31 cellular contexts compared by ENCODE assay signal in the genomic region with DNA sequence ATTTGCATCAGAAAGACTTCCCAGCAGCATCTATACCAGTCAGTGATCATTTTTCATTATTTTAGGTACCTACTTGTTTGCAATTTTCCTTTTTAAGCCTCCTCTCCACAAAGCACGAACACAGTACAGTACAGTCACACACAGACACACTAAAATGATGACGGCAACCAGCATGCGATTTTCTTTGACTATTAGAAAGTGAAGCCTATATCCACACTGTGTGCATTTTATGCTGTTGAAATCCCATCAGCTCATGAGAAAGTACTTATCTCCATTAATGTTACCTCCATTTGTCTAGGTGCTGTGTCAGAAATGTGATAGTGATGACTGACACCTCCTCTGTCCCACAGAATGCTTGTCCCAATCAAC.
"Had no signal": no experiment of that assay in that cellular context is flagged by ENCODE, and none has a peak within 500 bp of the region (broad histone marks: within the 10 kb centered on the region; RNA-seq: fewer than 3 reads in every experiment).

No MANE protein-coding gene starts in this region.

- H3K4me1 ChIP-seq: ascending aorta, breast epithelium, esophagus muscularis mucosa, foreskin keratinocyte, gastrocnemius medialis had no signal

- H3K27me3 ChIP-seq: ascending aorta, breast epithelium, cardiac muscle cell, esophagus muscularis mucosa, foreskin keratinocyte, gastrocnemius medialis, heart left ventricle had no signal

- DNase-seq: activated CD4-positive, alpha-beta memory T cell treated with anti-CD3 and anti-CD28 coated beads for 36 hours; activated CD4-positive, alpha-beta T cell treated with anti-CD3 and anti-CD28 coated beads for 36 hours; activated CD4-positive, alpha-beta T cell treated with anti-CD3 and anti-CD28 coated beads, Interleukin-2, amount 10 ng/mL, durations not matched to agents 24 days and 14 days; activated CD4-positive, CD25-positive, alpha-beta regulatory T cell; activated CD4-positive, CD25-positive, alpha-beta regulatory T cell treated with anti-CD3 and anti-CD28 coated beads, Interleukin-2, amount 50 U/mL, for 72 hours; activated CD8-positive, alpha-beta memory T cell treated with anti-CD3 and anti-CD28 coated beads, Interleukin-2, amount 10 ng/mL, durations not matched to agents 7 days and 5 days; activated CD8-positive, alpha-beta memory T cell treated with anti-CD3 and anti-CD28 coated beads, Interleukin-2, amount 50 U/mL, for 48 hours; activated CD8-positive, alpha-beta T cell treated with anti-CD3 and anti-CD28 coated beads, Interleukin-2, amount 10 ng/mL, durations not matched to agents 7 days and 5 days; activated gamma-delta T cell; activated naive CD4-positive, alpha-beta T cell; activated naive CD4-positive, alpha-beta T cell treated with anti-CD3 and anti-CD28 coated beads, Interleukin-2, amount 10 ng/mL, durations not matched to agents 7 days and 5 days; activated naive CD8-positive, alpha-beta T cell treated with anti-CD3 and anti-CD28 coated beads, Interleukin-2, amount 10 ng/mL, durations not matched to agents 7 days and 5 days; activated T-cell treated with anti-CD3 and anti-CD28 coated beads for 4 hours; activated T-cell treated with anti-CD3 and anti-CD28 coated beads, Interleukin-2, amount 50 U/mL, for 24 hours; activated T-cell treated with anti-CD3 and anti-CD28 coated beads, Interleukin-2, amount 50 U/mL, for 72 hours; effector CD4-positive, alpha-beta T cell; effector memory CD8-positive, alpha-beta T cell; erythroblast; foreskin keratinocyte; gastrocnemius medialis; glutamatergic neuron; heart left ventricle; T-helper 1 cell; T-helper 17 cell; T1000 had no signal

- H3K9me3 ChIP-seq: esophagus muscularis mucosa, gastrocnemius medialis had no signal

- H3K27ac ChIP-seq: ascending aorta, breast epithelium, cardiac muscle cell, coronary artery, esophagus muscularis mucosa, foreskin keratinocyte, gastrocnemius medialis, heart left ventricle had no signal

- H3K36me3 ChIP-seq: ascending aorta, breast epithelium, cardiac muscle cell, esophagus muscularis mucosa, gastrocnemius medialis, heart left ventricle had no signal

- ATAC-seq: activated CD4-positive, alpha-beta T cell treated with anti-CD3 and anti-CD28 coated beads for 36 hours; activated CD8-positive, alpha-beta memory T cell treated with anti-CD3 and anti-CD28 coated beads, Interleukin-2, amount 10 ng/mL, durations not matched to agents 7 days and 5 days; activated CD8-positive, alpha-beta T cell treated with anti-CD3 and anti-CD28 coated beads, Interleukin-2, amount 10 ng/mL, durations not matched to agents 7 days and 5 days; activated naive CD4-positive, alpha-beta T cell treated with anti-CD3 and anti-CD28 coated beads, Interleukin-2, amount 50 U/mL, for 72 hours; activated T-cell treated with anti-CD3 and anti-CD28 coated beads, Interleukin-2, amount 50 U/mL, for 72 hours; effector memory CD8-positive, alpha-beta T cell; foreskin keratinocyte; gastrocnemius medialis; T-helper 17 cell had no signal

- H3K4me3 ChIP-seq: ascending aorta, breast epithelium, cardiac muscle cell, coronary artery, esophagus muscularis mucosa, gastrocnemius medialis, heart left ventricle had no signal
